Comparison of ENCODE assay signal across 17 cellular contexts in the genomic region with DNA sequence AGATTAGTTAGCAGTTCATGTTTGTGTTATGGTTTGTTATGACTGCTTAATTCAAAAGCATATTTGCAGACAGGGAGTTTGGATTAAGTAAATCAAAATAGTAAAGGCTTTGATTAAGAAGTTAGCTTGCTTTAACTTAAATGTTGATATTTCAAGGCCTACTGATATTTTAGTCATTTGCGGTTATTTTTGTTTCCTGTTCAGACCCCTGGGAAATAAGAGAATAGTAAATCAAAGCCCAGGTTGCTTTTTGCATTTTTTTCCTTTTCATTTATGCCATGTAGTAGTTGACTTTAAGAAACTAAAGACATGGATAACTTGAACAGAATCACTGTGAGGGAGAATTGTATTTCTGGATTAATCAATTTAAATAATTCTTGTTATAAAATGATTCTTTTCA.
A peak's percentile ranks its signal among the peaks of the same experiment; 100 is the strongest.
DNase-seq lines count a peak whose midpoint lies in the region; ATAC-seq and TF ChIP-seq lines count a peak whose summit lies in the region.
"Had no signal": no experiment of that assay in that cellular context is flagged by ENCODE, and none has a peak within 500 bp of the region (broad histone marks: within the 10 kb centered on the region; RNA-seq: fewer than 3 reads in every experiment).

No MANE protein-coding gene starts in this region.

- H3K4me2 ChIP-seq in SU-DHL-6 (ENCODE audit: low read depth, low read length, poor library complexity, severe bottlenecking), result peak overlapping the region; percentile 44

- H2AFZ ChIP-seq in SU-DHL-6 (ENCODE audit: low read depth, low read length, severe bottlenecking), result no peak overlapping the region
- H2AFZ ChIP-seq: GM23248 had no signal

- H3K9me3 Mint-ChIP-seq in memory B cell (no peaks in the 10 kb centered on the region), immature natural killer cell (no peaks in the 10 kb centered on the region)
- H3K9me3 Mint-ChIP-seq: CD8-positive, alpha-beta memory T cell had no signal

- H3K27me3 ChIP-seq in left ventricle myocardium inferior (ENCODE audit: low read depth) (no peaks in the 10 kb centered on the region), heart left ventricle (no peaks in the 10 kb centered on the region), SU-DHL-6 (ENCODE audit: low read length) (no peaks in the 10 kb centered on the region)
- H3K27me3 ChIP-seq: SJCRH30 had no signal

- 71 to 78% (median 75%) methylated on average over 1 of the region's 1 CpG for WGBS in heart left ventricle, 4 donors

- intact Hi-C loops in left ventricle myocardium inferior (cut with micrococcal nuclease), result no loop called here
- intact Hi-C loops in heart left ventricle (cut with DNase I), result loop anchor here in 8 of 10 donors (5.0 kb wide), 4 partner anchors 71 to 221 kb away; partner anchors contain the start of gene HDAC9 (in 1 of the 8)

- no peak for TF ChIP-seq CTCF in left ventricle myocardium inferior (IDR thresholded peaks at IDR 0.05; ENCODE audit: borderline replicate concordance)
- TF ChIP-seq CTCF in heart left ventricle (IDR thresholded peaks at IDR 0.05), result no peak
- TF ChIP-seq CTCF in SU-DHL-6 (IDR thresholded peaks at IDR 0.05; ENCODE audit: insufficient read depth, low read length, poor library complexity, severe bottlenecking), result no peak

- H3K27ac Mint-ChIP-seq in memory B cell (peak overlapping the region; percentile 90), immature natural killer cell (no peak overlapping the region)
- H3K27ac Mint-ChIP-seq: CD8-positive, alpha-beta memory T cell had no signal

- peak overlapping the region; percentile 49 for H3K27ac ChIP-seq in left ventricle myocardium inferior (replicated peaks)
- H3K27ac ChIP-seq in heart left ventricle, result peak overlapping the region in 2 of 12 donors; percentile 4 to 44
- peak overlapping the region; percentile 28 for H3K27ac ChIP-seq in SU-DHL-6 (ENCODE audit: low read depth, low read length)
- H3K27ac ChIP-seq: 22Rv1, GM23248, SJCRH30 had no signal

- H3K27me3 Mint-ChIP-seq in memory B cell, result no peaks in the 10 kb centered on the region
- no peaks in the 10 kb centered on the region for H3K27me3 Mint-ChIP-seq in immature natural killer cell (ENCODE audit: low read depth in 3 of 3)
- H3K27me3 Mint-ChIP-seq: CD8-positive, alpha-beta memory T cell had no signal

- H4K20me1 ChIP-seq in SU-DHL-6 (ENCODE audit: low read depth, low read length), result no peaks in the 10 kb centered on the region

- DNase-seq in left ventricle myocardium inferior, result no peak
- no peak for DNase-seq in heart left ventricle
- no peak for DNase-seq in memory B cell (ENCODE audit: low spot score in 2 of 2)
- DNase-seq in A172 (ENCODE audit: low spot score), result no peak
- DNase-seq in immature natural killer cell, result no peak
- DNase-seq in NCI-H1105 (lab: John Stamatoyannopoulos, UW), result no peak
- no peak for DNase-seq in RKO (ENCODE audit: low spot score)
- DNase-seq: CD8-positive, alpha-beta memory T cell; DMS53; GM23248; HCEC 1CT; NCI-H1694 treated with DMSO at 0.1 percent for 48 hours; NCI-H2107; SJCRH30 had no signal

- no peaks in the 10 kb centered on the region for H3K79me2 ChIP-seq in SU-DHL-6 (ENCODE audit: insufficient read depth, low read length)

- H3F3A ChIP-seq in SU-DHL-6 (ENCODE audit: insufficient read depth), result no peaks in the 10 kb centered on the region

- H3K4me3 Mint-ChIP-seq in memory B cell (peak overlapping the region; percentile 70), immature natural killer cell (no peak overlapping the region)
- H3K4me3 Mint-ChIP-seq: CD8-positive, alpha-beta memory T cell had no signal

- no peak for ATAC-seq in heart left ventricle
- ATAC-seq in memory B cell (ENCODE audit: low read depth), result peak; percentile 65
- ATAC-seq: K562 had no signal

- H3K4me3 ChIP-seq in left ventricle myocardium inferior (peak overlapping the region; percentile 22), heart left ventricle (no peak overlapping the region), SU-DHL-6 (ENCODE audit: insufficient read depth, low read length, poor library complexity, severe bottlenecking) (peak overlapping the region; percentile 5)
- H3K4me3 ChIP-seq: GM23248, K562, SJCRH30 had no signal

- no peaks in the 10 kb centered on the region for H3K9me3 ChIP-seq in left ventricle myocardium inferior (replicated peaks)
- no peaks in the 10 kb centered on the region for H3K9me3 ChIP-seq in heart left ventricle
- H3K9me3 ChIP-seq in SU-DHL-6 (ENCODE audit: insufficient read depth, low read length), result no peaks in the 10 kb centered on the region
- H3K9me3 ChIP-seq: SJCRH30 had no signal

- no peaks in the 10 kb centered on the region for H3K9me2 ChIP-seq in SU-DHL-6 (replicated peaks; ENCODE audit: insufficient read depth, low read length)

- H3K36me3 ChIP-seq in left ventricle myocardium inferior, result no peaks in the 10 kb centered on the region
- no peaks in the 10 kb centered on the region for H3K36me3 ChIP-seq in heart left ventricle
- H3K36me3 ChIP-seq in SU-DHL-6 (ENCODE audit: low read length), result no peaks in the 10 kb centered on the region
- H3K36me3 ChIP-seq: SJCRH30 had no signal

- H3K36me3 Mint-ChIP-seq in memory B cell, result peaks cover 3% of the 10 kb centered on the region
- H3K36me3 Mint-ChIP-seq in immature natural killer cell, result peaks cover 0 to 4% (median 0%) of the 10 kb centered on the region in 3 donors
- H3K36me3 Mint-ChIP-seq: CD8-positive, alpha-beta memory T cell had no signal

- peaks cover 35% of the 10 kb centered on the region for H3K4me1 ChIP-seq in left ventricle myocardium inferior
- H3K4me1 ChIP-seq in heart left ventricle, result peaks cover 0 to 40% (median 8%) of the 10 kb centered on the region in 12 donors
- H3K4me1 ChIP-seq: SJCRH30 had no signal

- TF ChIP-seq POLR2A in heart left ventricle (IDR thresholded peaks at IDR 0.05), result no peak

- peaks cover 34% of the 10 kb centered on the region for H3K4me1 Mint-ChIP-seq in memory B cell
- peaks cover 18 to 23% of the 10 kb centered on the region in 2 donors for H3K4me1 Mint-ChIP-seq in immature natural killer cell

- H3K9ac ChIP-seq in SU-DHL-6 (ENCODE audit: low read length), result no peak overlapping the region
- H3K9ac ChIP-seq: GM23248 had no signal

Comparison
In these comparisons a context has a peak if more than half of its experiments do, and no peak if none do; other contexts are left out.
1. H3K4me3 ChIP-seq: peak in left ventricle myocardium inferior (single experiment) and SU-DHL-6 (single experiment); none in heart left ventricle (0 of 12).